Comparison of ENCODE assay signal across 1 cellular context in genomic region chr6:28880894-28881780, GRCh38.
A peak's percentile ranks its signal among the peaks of the same experiment; 100 is the strongest.
TF ChIP-seq lines count a peak whose summit lies in the region.

No MANE protein-coding gene starts in this region.

TF ChIP-seq in HepG2, 621 proteins besides CTCF, POLR2A, EP300 and RAD21 (continued from another document and continues in another):
- TF ChIP-seq, protein P1, sequence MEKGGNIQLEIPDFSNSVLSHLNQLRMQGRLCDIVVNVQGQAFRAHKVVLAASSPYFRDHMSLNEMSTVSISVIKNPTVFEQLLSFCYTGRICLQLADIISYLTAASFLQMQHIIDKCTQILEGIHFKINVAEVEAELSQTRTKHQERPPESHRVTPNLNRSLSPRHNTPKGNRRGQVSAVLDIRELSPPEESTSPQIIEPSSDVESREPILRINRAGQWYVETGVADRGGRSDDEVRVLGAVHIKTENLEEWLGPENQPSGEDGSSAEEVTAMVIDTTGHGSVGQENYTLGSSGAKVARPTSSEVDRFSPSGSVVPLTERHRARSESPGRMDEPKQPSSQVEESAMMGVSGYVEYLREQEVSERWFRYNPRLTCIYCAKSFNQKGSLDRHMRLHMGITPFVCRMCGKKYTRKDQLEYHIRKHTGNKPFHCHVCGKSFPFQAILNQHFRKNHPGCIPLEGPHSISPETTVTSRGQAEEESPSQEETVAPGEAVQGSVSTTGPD (CRISPR knock-in tag; IDR thresholded peaks at IDR 0.05) = no peak
- TF ChIP-seq NONO (IDR thresholded peaks at IDR 0.05) (no peak), NONO (CRISPR knock-in tag; conservative IDR thresholded peaks at IDR 0.05) (peak; percentile 72), ZBTB42 (CRISPR knock-in tag; IDR thresholded peaks at IDR 0.05) (0 out of 2 replicates have a peak, but pooled peaks have one; percentile 58), ZNF672 (CRISPR knock-in tag; IDR thresholded peaks at IDR 0.05) (no peak), CREM (IDR thresholded peaks at IDR 0.05) (peak; percentile 36; the same call in 1 of the 2 replicates), CREM (CRISPR knock-in tag; IDR thresholded peaks at IDR 0.05) (no peak), ZFP36L1 (CRISPR knock-in tag; IDR thresholded peaks at IDR 0.05) (no peak), PAX8 (CRISPR knock-in tag; IDR thresholded peaks at IDR 0.05; ENCODE audit: borderline replicate concordance) (no peak), ARID3A (IDR thresholded peaks at IDR 0.05; ENCODE audit: low read depth, low read length) (peak; percentile 72), ZNF619 (CRISPR knock-in tag; IDR thresholded peaks at IDR 0.05) (no peak), MXD1 (CRISPR knock-in tag; IDR thresholded peaks at IDR 0.05) (no peak), MAF1 (CRISPR knock-in tag; IDR thresholded peaks at IDR 0.05; ENCODE audit: borderline replicate concordance) (peak; percentile 99), ZNF562 (CRISPR knock-in tag; IDR thresholded peaks at IDR 0.05; ENCODE audit: borderline replicate concordance) (no peak), POLR2AphosphoS2 (IDR thresholded peaks at IDR 0.05; ENCODE audit: low read depth, low read length) (no peak), ATRX (CRISPR knock-in tag; IDR thresholded peaks at IDR 0.05; ENCODE audit: borderline replicate concordance) (no peak), IRF9 (CRISPR knock-in tag; IDR thresholded peaks at IDR 0.05; ENCODE audit: borderline replicate concordance) (no peak), ZBTB3 (CRISPR knock-in tag; IDR thresholded peaks at IDR 0.05; ENCODE audit: borderline replicate concordance, low read depth) (no peak), RARG (CRISPR knock-in tag; IDR thresholded peaks at IDR 0.05; ENCODE audit: low read depth) (no peak), ERF (CRISPR knock-in tag; IDR thresholded peaks at IDR 0.05) (peak; percentile 90), DMAP1 (CRISPR knock-in tag; IDR thresholded peaks at IDR 0.05) (no peak), ZNF296 (CRISPR knock-in tag; conservative IDR thresholded peaks at IDR 0.05) (no peak)
- TF ChIP-seq, protein P2, sequence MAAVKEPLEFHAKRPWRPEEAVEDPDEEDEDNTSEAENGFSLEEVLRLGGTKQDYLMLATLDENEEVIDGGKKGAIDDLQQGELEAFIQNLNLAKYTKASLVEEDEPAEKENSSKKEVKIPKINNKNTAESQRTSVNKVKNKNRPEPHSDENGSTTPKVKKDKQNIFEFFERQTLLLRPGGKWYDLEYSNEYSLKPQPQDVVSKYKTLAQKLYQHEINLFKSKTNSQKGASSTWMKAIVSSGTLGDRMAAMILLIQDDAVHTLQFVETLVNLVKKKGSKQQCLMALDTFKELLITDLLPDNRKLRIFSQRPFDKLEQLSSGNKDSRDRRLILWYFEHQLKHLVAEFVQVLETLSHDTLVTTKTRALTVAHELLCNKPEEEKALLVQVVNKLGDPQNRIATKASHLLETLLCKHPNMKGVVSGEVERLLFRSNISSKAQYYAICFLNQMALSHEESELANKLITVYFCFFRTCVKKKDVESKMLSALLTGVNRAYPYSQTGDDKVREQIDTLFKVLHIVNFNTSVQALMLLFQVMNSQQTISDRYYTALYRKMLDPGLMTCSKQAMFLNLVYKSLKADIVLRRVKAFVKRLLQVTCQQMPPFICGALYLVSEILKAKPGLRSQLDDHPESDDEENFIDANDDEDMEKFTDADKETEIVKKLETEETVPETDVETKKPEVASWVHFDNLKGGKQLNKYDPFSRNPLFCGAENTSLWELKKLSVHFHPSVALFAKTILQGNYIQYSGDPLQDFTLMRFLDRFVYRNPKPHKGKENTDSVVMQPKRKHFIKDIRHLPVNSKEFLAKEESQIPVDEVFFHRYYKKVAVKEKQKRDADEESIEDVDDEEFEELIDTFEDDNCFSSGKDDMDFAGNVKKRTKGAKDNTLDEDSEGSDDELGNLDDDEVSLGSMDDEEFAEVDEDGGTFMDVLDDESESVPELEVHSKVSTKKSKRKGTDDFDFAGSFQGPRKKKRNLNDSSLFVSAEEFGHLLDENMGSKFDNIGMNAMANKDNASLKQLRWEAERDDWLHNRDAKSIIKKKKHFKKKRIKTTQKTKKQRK (IDR thresholded peaks at IDR 0.05; ENCODE audit: low read length) = no peak
- TF ChIP-seq, protein P3, sequence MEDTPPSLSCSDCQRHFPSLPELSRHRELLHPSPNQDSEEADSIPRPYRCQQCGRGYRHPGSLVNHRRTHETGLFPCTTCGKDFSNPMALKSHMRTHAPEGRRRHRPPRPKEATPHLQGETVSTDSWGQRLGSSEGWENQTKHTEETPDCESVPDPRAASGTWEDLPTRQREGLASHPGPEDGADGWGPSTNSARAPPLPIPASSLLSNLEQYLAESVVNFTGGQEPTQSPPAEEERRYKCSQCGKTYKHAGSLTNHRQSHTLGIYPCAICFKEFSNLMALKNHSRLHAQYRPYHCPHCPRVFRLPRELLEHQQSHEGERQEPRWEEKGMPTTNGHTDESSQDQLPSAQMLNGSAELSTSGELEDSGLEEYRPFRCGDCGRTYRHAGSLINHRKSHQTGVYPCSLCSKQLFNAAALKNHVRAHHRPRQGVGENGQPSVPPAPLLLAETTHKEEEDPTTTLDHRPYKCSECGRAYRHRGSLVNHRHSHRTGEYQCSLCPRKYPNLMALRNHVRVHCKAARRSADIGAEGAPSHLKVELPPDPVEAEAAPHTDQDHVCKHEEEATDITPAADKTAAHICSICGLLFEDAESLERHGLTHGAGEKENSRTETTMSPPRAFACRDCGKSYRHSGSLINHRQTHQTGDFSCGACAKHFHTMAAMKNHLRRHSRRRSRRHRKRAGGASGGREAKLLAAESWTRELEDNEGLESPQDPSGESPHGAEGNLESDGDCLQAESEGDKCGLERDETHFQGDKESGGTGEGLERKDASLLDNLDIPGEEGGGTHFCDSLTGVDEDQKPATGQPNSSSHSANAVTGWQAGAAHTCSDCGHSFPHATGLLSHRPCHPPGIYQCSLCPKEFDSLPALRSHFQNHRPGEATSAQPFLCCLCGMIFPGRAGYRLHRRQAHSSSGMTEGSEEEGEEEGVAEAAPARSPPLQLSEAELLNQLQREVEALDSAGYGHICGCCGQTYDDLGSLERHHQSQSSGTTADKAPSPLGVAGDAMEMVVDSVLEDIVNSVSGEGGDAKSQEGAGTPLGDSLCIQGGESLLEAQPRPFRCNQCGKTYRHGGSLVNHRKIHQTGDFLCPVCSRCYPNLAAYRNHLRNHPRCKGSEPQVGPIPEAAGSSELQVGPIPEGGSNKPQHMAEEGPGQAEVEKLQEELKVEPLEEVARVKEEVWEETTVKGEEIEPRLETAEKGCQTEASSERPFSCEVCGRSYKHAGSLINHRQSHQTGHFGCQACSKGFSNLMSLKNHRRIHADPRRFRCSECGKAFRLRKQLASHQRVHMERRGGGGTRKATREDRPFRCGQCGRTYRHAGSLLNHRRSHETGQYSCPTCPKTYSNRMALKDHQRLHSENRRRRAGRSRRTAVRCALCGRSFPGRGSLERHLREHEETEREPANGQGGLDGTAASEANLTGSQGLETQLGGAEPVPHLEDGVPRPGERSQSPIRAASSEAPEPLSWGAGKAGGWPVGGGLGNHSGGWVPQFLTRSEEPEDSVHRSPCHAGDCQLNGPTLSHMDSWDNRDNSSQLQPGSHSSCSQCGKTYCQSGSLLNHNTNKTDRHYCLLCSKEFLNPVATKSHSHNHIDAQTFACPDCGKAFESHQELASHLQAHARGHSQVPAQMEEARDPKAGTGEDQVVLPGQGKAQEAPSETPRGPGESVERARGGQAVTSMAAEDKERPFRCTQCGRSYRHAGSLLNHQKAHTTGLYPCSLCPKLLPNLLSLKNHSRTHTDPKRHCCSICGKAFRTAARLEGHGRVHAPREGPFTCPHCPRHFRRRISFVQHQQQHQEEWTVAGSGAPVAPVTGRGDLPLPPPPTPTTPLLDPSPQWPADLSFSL (CRISPR knock-in tag; IDR thresholded peaks at IDR 0.05) = no peak
- TF ChIP-seq, protein P4, sequence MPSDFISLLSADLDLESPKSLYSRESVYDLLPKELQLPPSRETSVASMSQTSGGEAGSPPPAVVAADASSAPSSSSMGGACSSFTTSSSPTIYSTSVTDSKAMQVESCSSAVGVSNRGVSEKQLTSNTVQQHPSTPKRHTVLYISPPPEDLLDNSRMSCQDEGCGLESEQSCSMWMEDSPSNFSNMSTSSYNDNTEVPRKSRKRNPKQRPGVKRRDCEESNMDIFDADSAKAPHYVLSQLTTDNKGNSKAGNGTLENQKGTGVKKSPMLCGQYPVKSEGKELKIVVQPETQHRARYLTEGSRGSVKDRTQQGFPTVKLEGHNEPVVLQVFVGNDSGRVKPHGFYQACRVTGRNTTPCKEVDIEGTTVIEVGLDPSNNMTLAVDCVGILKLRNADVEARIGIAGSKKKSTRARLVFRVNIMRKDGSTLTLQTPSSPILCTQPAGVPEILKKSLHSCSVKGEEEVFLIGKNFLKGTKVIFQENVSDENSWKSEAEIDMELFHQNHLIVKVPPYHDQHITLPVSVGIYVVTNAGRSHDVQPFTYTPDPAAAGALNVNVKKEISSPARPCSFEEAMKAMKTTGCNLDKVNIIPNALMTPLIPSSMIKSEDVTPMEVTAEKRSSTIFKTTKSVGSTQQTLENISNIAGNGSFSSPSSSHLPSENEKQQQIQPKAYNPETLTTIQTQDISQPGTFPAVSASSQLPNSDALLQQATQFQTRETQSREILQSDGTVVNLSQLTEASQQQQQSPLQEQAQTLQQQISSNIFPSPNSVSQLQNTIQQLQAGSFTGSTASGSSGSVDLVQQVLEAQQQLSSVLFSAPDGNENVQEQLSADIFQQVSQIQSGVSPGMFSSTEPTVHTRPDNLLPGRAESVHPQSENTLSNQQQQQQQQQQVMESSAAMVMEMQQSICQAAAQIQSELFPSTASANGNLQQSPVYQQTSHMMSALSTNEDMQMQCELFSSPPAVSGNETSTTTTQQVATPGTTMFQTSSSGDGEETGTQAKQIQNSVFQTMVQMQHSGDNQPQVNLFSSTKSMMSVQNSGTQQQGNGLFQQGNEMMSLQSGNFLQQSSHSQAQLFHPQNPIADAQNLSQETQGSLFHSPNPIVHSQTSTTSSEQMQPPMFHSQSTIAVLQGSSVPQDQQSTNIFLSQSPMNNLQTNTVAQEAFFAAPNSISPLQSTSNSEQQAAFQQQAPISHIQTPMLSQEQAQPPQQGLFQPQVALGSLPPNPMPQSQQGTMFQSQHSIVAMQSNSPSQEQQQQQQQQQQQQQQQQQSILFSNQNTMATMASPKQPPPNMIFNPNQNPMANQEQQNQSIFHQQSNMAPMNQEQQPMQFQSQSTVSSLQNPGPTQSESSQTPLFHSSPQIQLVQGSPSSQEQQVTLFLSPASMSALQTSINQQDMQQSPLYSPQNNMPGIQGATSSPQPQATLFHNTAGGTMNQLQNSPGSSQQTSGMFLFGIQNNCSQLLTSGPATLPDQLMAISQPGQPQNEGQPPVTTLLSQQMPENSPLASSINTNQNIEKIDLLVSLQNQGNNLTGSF (CRISPR knock-in tag; IDR thresholded peaks at IDR 0.05) = no peak
- TF ChIP-seq, protein P5, sequence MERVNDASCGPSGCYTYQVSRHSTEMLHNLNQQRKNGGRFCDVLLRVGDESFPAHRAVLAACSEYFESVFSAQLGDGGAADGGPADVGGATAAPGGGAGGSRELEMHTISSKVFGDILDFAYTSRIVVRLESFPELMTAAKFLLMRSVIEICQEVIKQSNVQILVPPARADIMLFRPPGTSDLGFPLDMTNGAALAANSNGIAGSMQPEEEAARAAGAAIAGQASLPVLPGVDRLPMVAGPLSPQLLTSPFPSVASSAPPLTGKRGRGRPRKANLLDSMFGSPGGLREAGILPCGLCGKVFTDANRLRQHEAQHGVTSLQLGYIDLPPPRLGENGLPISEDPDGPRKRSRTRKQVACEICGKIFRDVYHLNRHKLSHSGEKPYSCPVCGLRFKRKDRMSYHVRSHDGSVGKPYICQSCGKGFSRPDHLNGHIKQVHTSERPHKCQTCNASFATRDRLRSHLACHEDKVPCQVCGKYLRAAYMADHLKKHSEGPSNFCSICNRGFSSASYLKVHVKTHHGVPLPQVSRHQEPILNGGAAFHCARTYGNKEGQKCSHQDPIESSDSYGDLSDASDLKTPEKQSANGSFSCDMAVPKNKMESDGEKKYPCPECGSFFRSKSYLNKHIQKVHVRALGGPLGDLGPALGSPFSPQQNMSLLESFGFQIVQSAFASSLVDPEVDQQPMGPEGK (CRISPR knock-in tag; IDR thresholded peaks at IDR 0.05) = peak; percentile 79
- TF ChIP-seq, protein P6, sequence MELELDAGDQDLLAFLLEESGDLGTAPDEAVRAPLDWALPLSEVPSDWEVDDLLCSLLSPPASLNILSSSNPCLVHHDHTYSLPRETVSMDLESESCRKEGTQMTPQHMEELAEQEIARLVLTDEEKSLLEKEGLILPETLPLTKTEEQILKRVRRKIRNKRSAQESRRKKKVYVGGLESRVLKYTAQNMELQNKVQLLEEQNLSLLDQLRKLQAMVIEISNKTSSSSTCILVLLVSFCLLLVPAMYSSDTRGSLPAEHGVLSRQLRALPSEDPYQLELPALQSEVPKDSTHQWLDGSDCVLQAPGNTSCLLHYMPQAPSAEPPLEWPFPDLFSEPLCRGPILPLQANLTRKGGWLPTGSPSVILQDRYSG (CRISPR knock-in tag; IDR thresholded peaks at IDR 0.05) = no peak
